ENCODE assay signal across 8 cellular contexts in genomic region chr5:157511656-157512644, GRCh38. TPM values are rescaled to one million over a fixed set of nuclear protein-coding genes. Genes with fewer than 3 reads are reported as not detected.
DNase-seq lines count a peak whose midpoint lies in the region; ATAC-seq and TF ChIP-seq lines count a peak whose summit lies in the region.

No MANE protein-coding gene starts in this region.

- TF ChIP-seq CTCF in colonic mucosa (IDR thresholded peaks at IDR 0.05): no peak
- TF ChIP-seq CTCF in lower leg skin (IDR thresholded peaks at IDR 0.05): no peak

- no peak overlapping the region for H3K9ac ChIP-seq in colonic mucosa (ENCODE audit: low read depth in 2 of 2, low read length in 2 of 2)

- H3K36me3 ChIP-seq in colonic mucosa: no peaks in the 10 kb centered on the region

- intact Hi-C loops in colonic mucosa (cut with DNase I) (no loop called here), lower leg skin (cut with DNase I; ENCODE audit: low total_unique reads) (no loop called here)

- H3K27me3 ChIP-seq in colonic mucosa: no peaks in the 10 kb centered on the region

- H3K4me1 ChIP-seq in colonic mucosa: peaks cover 11% of the 10 kb centered on the region

- no peaks in the 10 kb centered on the region for H3K9me3 ChIP-seq in colonic mucosa

- TF ChIP-seq POLR2A in lower leg skin (IDR thresholded peaks at IDR 0.05): no peak

- H3K4me3 ChIP-seq in colonic mucosa: no peak overlapping the region
- H3K4me3 ChIP-seq in lower leg skin (ENCODE audit: low read depth, poor library complexity, severe bottlenecking): no peak overlapping the region

- DNase-seq in GM04503 (ENCODE audit: low read depth) (peak; percentile 89), RPMI8226 (peak; percentile 84), colonic mucosa (peak; percentile 77), lower leg skin (ENCODE audit: low spot score in 2 of 2) (peak; percentile 93 to 98), NCI-H1417 treated with DMSO at 0.1 percent for 48 hours (lab: John Stamatoyannopoulos, UW) (no peak)
- DNase-seq in stimulated activated CD8-positive, alpha-beta memory T cell treated with anti-CD3 and anti-CD28 coated beads, Interleukin-4, amount 100 ng/mL, for 48 hours: peak; percentile 47

- H3K27ac ChIP-seq in colonic mucosa: peak overlapping the region; percentile 70

- 12 to 18% methylated on average over 9 of the region's 9 CpGs for WGBS in lower leg skin, 2 donors

- ATAC-seq in HG02973 (IDR thresholded peaks at IDR 0.05; ENCODE audit: unreplicated experiment): no peak
- ATAC-seq in GM21515 (IDR thresholded peaks at IDR 0.05; ENCODE audit: unreplicated experiment): no peak

RNA-seq across cellular contexts. Expression of gene NIPAL4, which starts 51.9 kb away (rescaled TPM):
- 1 to 10 TPM in 1 of 2 donors, not detected in 1; 1.4 TPM for total RNA-seq in colonic mucosa
- total RNA-seq in lower leg skin: 100 to 1,000 TPM in 1 of 4 donors, 10 to 100 TPM in 3; 74.1 to 130 (median 82.1) TPM

Comparison
In these comparisons a context has a peak if more than half of its experiments do, and no peak if none do; other contexts are left out.
1. RNA of gene NIPAL4, which starts 51.9 kb away (total RNA-seq): 74.1 to 130 TPM in lower leg skin; 1.4 TPM in colonic mucosa; every median in the first group is over 10 times any median in the second.